ENCODE assay signal across 13 cellular contexts in the genomic region with DNA sequence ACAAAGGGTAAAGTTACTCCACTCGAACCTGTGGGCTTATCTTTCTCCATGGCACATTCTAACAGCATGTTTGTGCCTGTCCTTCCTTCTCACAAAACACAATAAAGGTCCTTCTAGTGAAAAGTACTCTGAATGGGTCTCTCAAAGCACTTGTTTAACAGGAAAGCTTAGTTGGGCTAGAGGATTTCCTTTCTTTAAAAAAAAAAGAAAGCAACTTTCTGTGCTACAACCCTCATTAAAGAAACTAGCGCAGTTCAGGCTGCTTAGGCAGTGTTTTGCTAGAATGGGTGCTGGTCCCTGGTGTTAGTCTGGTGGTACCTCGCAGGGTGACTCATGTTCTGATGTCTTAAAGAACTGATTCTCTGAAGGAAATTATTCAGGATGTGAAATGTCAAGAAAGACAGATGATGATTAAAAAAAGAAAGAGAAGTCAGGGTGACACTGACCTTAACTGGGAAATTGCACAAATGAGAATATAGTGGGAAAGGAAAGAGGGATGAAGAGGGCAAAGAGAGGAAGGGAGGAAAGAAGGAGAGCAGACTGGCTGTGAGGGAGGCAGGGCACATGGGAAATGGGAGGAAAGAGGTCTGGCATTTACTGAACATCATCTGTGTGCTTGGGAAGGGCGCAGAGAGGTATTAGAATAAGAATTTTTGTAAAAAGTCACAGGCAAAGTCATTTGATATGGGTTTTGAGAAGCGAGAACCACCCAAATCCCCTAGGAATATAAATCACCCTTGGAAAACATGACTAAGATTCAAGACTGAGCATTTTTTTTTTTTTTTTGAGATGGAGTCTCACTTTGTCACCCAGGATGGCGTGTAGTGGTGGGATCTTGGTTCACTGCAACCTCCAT.
DNase-seq lines count a peak whose midpoint lies in the region; ATAC-seq and TF ChIP-seq lines count a peak whose summit lies in the region.
"Had no signal": no experiment of that assay in that cellular context is flagged by ENCODE, and none has a peak within 500 bp of the region (broad histone marks: within the 10 kb centered on the region; RNA-seq: fewer than 3 reads in every experiment).

No MANE protein-coding gene starts in this region.

- H3K36me3 Mint-ChIP-seq in activated CD8-positive, alpha-beta T cell treated with anti-CD3 and anti-CD28 coated beads for 36 hours (ENCODE audit: low read depth): peaks cover 8% of the 10 kb centered on the region
- no peaks in the 10 kb centered on the region for H3K36me3 Mint-ChIP-seq in activated CD8-positive, alpha-beta T cell treated with anti-CD3 and anti-CD28 coated beads, Interleukin-2, amount 10 ng/mL, durations not matched to agents 7 days and 5 days (ENCODE audit: low read depth)
- H3K36me3 Mint-ChIP-seq in chondrocyte (ENCODE audit: low read depth) (peaks cover 23% of the 10 kb centered on the region), type B pancreatic cell (peaks cover 23% of the 10 kb centered on the region)
- H3K36me3 Mint-ChIP-seq: activated CD8-positive, alpha-beta memory T cell treated with anti-CD3 and anti-CD28 coated beads, Interleukin-2, amount 10 ng/mL, durations not matched to agents 7 days and 5 days had no signal

- peak overlapping the region; percentile 11 to 45 for H3K27ac ChIP-seq in left lung
- H3K27ac ChIP-seq: testis had no signal

- DNase-seq in activated CD8-positive, alpha-beta T cell treated with anti-CD3 and anti-CD28 coated beads for 36 hours: peak; percentile 5
- no peak for DNase-seq in activated CD8-positive, alpha-beta T cell treated with anti-CD3 and anti-CD28 coated beads, Interleukin-2, amount 10 ng/mL, durations not matched to agents 7 days and 5 days
- no peak for DNase-seq in chondrocyte (ENCODE audit: low spot score)
- DNase-seq in left lung: no peak
- DNase-seq in type B pancreatic cell (ENCODE audit: extremely low spot score, unreplicated experiment): no peak
- DNase-seq in NCI-H2107 (lab: John Stamatoyannopoulos, UW): no peak
- no peak for DNase-seq in NCI-H1105 treated with DMSO at 0.1 percent for 48 hours (lab: John Stamatoyannopoulos, UW)
- no peak for DNase-seq in NCI-H2081 treated with DMSO at 0.1 percent for 48 hours (lab: John Stamatoyannopoulos, UW)
- DNase-seq: activated CD8-positive, alpha-beta memory T cell treated with anti-CD3 and anti-CD28 coated beads, Interleukin-2, amount 10 ng/mL, durations not matched to agents 7 days and 5 days; islet precursor cell; NCI-H1417; stimulated activated CD4-positive, alpha-beta T cell treated with anti-CD3 and anti-CD28 coated beads, Interleukin-15, amount 100 ng/mL, for 24 hours; testis had no signal

- H3K9me3 Mint-ChIP-seq in activated CD8-positive, alpha-beta T cell treated with anti-CD3 and anti-CD28 coated beads for 36 hours: peaks cover 38% of the 10 kb centered on the region
- no peaks in the 10 kb centered on the region for H3K9me3 Mint-ChIP-seq in activated CD8-positive, alpha-beta T cell treated with anti-CD3 and anti-CD28 coated beads, Interleukin-2, amount 10 ng/mL, durations not matched to agents 7 days and 5 days (ENCODE audit: insufficient read depth)
- H3K9me3 Mint-ChIP-seq in chondrocyte (ENCODE audit: low read depth) (peaks cover 4% of the 10 kb centered on the region), type B pancreatic cell (peaks cover 9% of the 10 kb centered on the region)

- intact Hi-C loops in activated CD8-positive, alpha-beta T cell treated with anti-CD3 and anti-CD28 coated beads for 36 hours (cut with micrococcal nuclease): no loop called here
- intact Hi-C loops in left lung (cut with DNase I): no loop called here

- H3K4me1 Mint-ChIP-seq in activated CD8-positive, alpha-beta T cell treated with anti-CD3 and anti-CD28 coated beads for 36 hours (ENCODE audit: low read depth): peaks cover 7% of the 10 kb centered on the region
- peaks cover 3% of the 10 kb centered on the region for H3K4me1 Mint-ChIP-seq in activated CD8-positive, alpha-beta T cell treated with anti-CD3 and anti-CD28 coated beads, Interleukin-2, amount 10 ng/mL, durations not matched to agents 7 days and 5 days (ENCODE audit: low read depth)
- H3K4me1 Mint-ChIP-seq in chondrocyte (ENCODE audit: low read depth) (peaks cover 31% of the 10 kb centered on the region), type B pancreatic cell (ENCODE audit: unreplicated experiment) (peaks cover 7% of the 10 kb centered on the region)
- H3K4me1 Mint-ChIP-seq: activated CD8-positive, alpha-beta memory T cell treated with anti-CD3 and anti-CD28 coated beads, Interleukin-2, amount 10 ng/mL, durations not matched to agents 7 days and 5 days had no signal

- H3K4me3 Mint-ChIP-seq in activated CD8-positive, alpha-beta T cell treated with anti-CD3 and anti-CD28 coated beads for 36 hours: no peak overlapping the region
- H3K4me3 Mint-ChIP-seq in activated CD8-positive, alpha-beta T cell treated with anti-CD3 and anti-CD28 coated beads, Interleukin-2, amount 10 ng/mL, durations not matched to agents 7 days and 5 days: no peak overlapping the region
- no peak overlapping the region for H3K4me3 Mint-ChIP-seq in chondrocyte (ENCODE audit: unreplicated experiment)
- peak overlapping the region; percentile 34 for H3K4me3 Mint-ChIP-seq in type B pancreatic cell
- H3K4me3 Mint-ChIP-seq: activated CD8-positive, alpha-beta memory T cell treated with anti-CD3 and anti-CD28 coated beads, Interleukin-2, amount 10 ng/mL, durations not matched to agents 7 days and 5 days had no signal

- no peak overlapping the region for H3K27ac Mint-ChIP-seq in activated CD8-positive, alpha-beta T cell treated with anti-CD3 and anti-CD28 coated beads for 36 hours
- H3K27ac Mint-ChIP-seq in activated CD8-positive, alpha-beta T cell treated with anti-CD3 and anti-CD28 coated beads, Interleukin-2, amount 10 ng/mL, durations not matched to agents 7 days and 5 days: no peak overlapping the region
- peak overlapping the region; percentile 87 for H3K27ac Mint-ChIP-seq in chondrocyte (ENCODE audit: unreplicated experiment)
- peak overlapping the region; percentile 86 for H3K27ac Mint-ChIP-seq in type B pancreatic cell
- H3K27ac Mint-ChIP-seq: activated CD8-positive, alpha-beta memory T cell treated with anti-CD3 and anti-CD28 coated beads, Interleukin-2, amount 10 ng/mL, durations not matched to agents 7 days and 5 days had no signal

- TF ChIP-seq CTCF in activated CD8-positive, alpha-beta T cell treated with anti-CD3 and anti-CD28 coated beads for 36 hours (IDR thresholded peaks at IDR 0.05): no peak
- TF ChIP-seq CTCF in chondrocyte (IDR thresholded peaks at IDR 0.05) (no peak), left lung (IDR thresholded peaks at IDR 0.05) (no peak), type B pancreatic cell (conservative IDR thresholded peaks at IDR 0.05) (no peak)

- POLR2A ChIA-PET in activated CD8-positive, alpha-beta T cell treated with anti-CD3 and anti-CD28 coated beads for 36 hours (lab: Charles Lee): no interaction called here
- POLR2A ChIA-PET in activated CD8-positive, alpha-beta T cell treated with anti-CD3 and anti-CD28 coated beads, Interleukin-2, amount 10 ng/mL, durations not matched to agents 7 days and 5 days (lab: Charles Lee): no interaction called here

- H3K9me3 ChIP-seq in left lung: peaks cover 0 to 4% of the 10 kb centered on the region in 2 donors
- H3K9me3 ChIP-seq: testis had no signal

- H3K27me3 Mint-ChIP-seq in activated CD8-positive, alpha-beta T cell treated with anti-CD3 and anti-CD28 coated beads for 36 hours: no peaks in the 10 kb centered on the region
- no peaks in the 10 kb centered on the region for H3K27me3 Mint-ChIP-seq in activated CD8-positive, alpha-beta T cell treated with anti-CD3 and anti-CD28 coated beads, Interleukin-2, amount 10 ng/mL, durations not matched to agents 7 days and 5 days (ENCODE audit: low read depth)
- H3K27me3 Mint-ChIP-seq in chondrocyte (ENCODE audit: low read depth) (no peaks in the 10 kb centered on the region), type B pancreatic cell (no peaks in the 10 kb centered on the region)
- H3K27me3 Mint-ChIP-seq: activated CD8-positive, alpha-beta memory T cell treated with anti-CD3 and anti-CD28 coated beads, Interleukin-2, amount 10 ng/mL, durations not matched to agents 7 days and 5 days had no signal

- H3K27me3 ChIP-seq in left lung: no peaks in the 10 kb centered on the region
- H3K27me3 ChIP-seq: testis had no signal

- H3K4me3 ChIP-seq in left lung: no peak overlapping the region
- H3K4me3 ChIP-seq: testis had no signal

- H3K36me3 ChIP-seq in left lung: peaks cover 0 to 15% of the 10 kb centered on the region in 2 donors

- peaks cover 0 to 22% of the 10 kb centered on the region in 2 donors for H3K4me1 ChIP-seq in left lung
- H3K4me1 ChIP-seq: testis had no signal

- CTCF ChIA-PET in activated CD8-positive, alpha-beta T cell treated with anti-CD3 and anti-CD28 coated beads for 36 hours (lab: Charles Lee): interaction anchor here (0.6 kb wide), 1 partner anchor 31 kb away, joined by 3 read pairs; no protein-coding TSS in a partner anchor
- CTCF ChIA-PET in activated CD8-positive, alpha-beta T cell treated with anti-CD3 and anti-CD28 coated beads, Interleukin-2, amount 10 ng/mL, durations not matched to agents 7 days and 5 days (lab: Charles Lee): no interaction called here

- ATAC-seq in activated CD8-positive, alpha-beta T cell treated with anti-CD3 and anti-CD28 coated beads for 36 hours: peak; percentile 62
- no peak for ATAC-seq in activated CD8-positive, alpha-beta T cell treated with anti-CD3 and anti-CD28 coated beads, Interleukin-2, amount 10 ng/mL, durations not matched to agents 7 days and 5 days
- peak; percentile 65 for ATAC-seq in left lung
- ATAC-seq: activated CD8-positive, alpha-beta memory T cell treated with anti-CD3 and anti-CD28 coated beads, Interleukin-2, amount 10 ng/mL, durations not matched to agents 7 days and 5 days had no signal

Comparison
In these comparisons a context has a peak if more than half of its experiments do, and no peak if none do; other contexts are left out.
1. H3K27ac Mint-ChIP-seq: peak in chondrocyte (single experiment) and type B pancreatic cell (single experiment); none in activated CD8-positive, alpha-beta T cell treated with anti-CD3 and anti-CD28 coated beads for 36 hours (single experiment) and activated CD8-positive, alpha-beta T cell treated with anti-CD3 and anti-CD28 coated beads, Interleukin-2, amount 10 ng/mL, durations not matched to agents 7 days and 5 days (single experiment).